8 cellular contexts compared by ENCODE assay signal in genomic region chr7:93921607-93922446, GRCh38. TPM values are rescaled to one million over a fixed set of nuclear protein-coding genes. Genes with fewer than 3 reads are reported as not detected.
DNase-seq lines count a peak whose midpoint lies in the region; ATAC-seq and TF ChIP-seq lines count a peak whose summit lies in the region.

Gene GNG11, plus strand, starts transcription at chr7:93921735. Its CDS starts 403 bp downstream, at chr7:93922138.

- H3K4me3 Mint-ChIP-seq in activated T-cell treated with anti-CD3 and anti-CD28 coated beads, Interleukin-2, amount 50 U/mL, for 72 hours: peak within 1 kb of the TSS; percentile 64 to 77
- H3K4me3 Mint-ChIP-seq in naive thymus-derived CD4-positive, alpha-beta T cell: peak within 1 kb of the TSS; percentile 40 to 76 (median 68)

- H3K36me3 ChIP-seq in naive thymus-derived CD4-positive, alpha-beta T cell (ENCODE audit: control insufficient read depth in 2 of 3, insufficient read depth in 3 of 3, low read length in 3 of 3): no peaks in the 10 kb centered on the region
- H3K36me3 ChIP-seq in thoracic aorta: no peaks in the 10 kb centered on the region

- intact Hi-C loops in naive thymus-derived CD4-positive, alpha-beta T cell (cut with micrococcal nuclease): no loop called here

- TF ChIP-seq CTCF in GM12864 (IDR thresholded peaks at IDR 0.05; ENCODE audit: low read depth, low read length, missing control alignments) (no peak), fibroblast of villous mesenchyme (IDR thresholded peaks at IDR 0.05; ENCODE audit: insufficient read depth, low read depth, low read length) (no peak), thoracic aorta (IDR thresholded peaks at IDR 0.05) (no peak)

- H3K27ac ChIP-seq in naive thymus-derived CD4-positive, alpha-beta T cell (ENCODE audit: low read depth, low read length): no peak within 1 kb of the TSS
- H3K27ac ChIP-seq in thoracic aorta: peak within 1 kb of the TSS; percentile 80 to 91

- CTCF ChIA-PET in naive thymus-derived CD4-positive, alpha-beta T cell (lab: Charles Lee): interaction anchor here (0.7 kb wide), 1 partner anchor 545 kb away, joined by 4 read pairs; no protein-coding TSS in a partner anchor

- H3K9me3 Mint-ChIP-seq in activated T-cell treated with anti-CD3 and anti-CD28 coated beads, Interleukin-2, amount 50 U/mL, for 72 hours: no peaks in the 10 kb centered on the region
- no peaks in the 10 kb centered on the region for H3K9me3 Mint-ChIP-seq in naive thymus-derived CD4-positive, alpha-beta T cell

- H3K4me3 ChIP-seq in GM12864 (ENCODE audit: low read depth, low read length) (peak within 1 kb of the TSS; percentile 53), fibroblast of villous mesenchyme (ENCODE audit: low read depth, low read length) (peak within 1 kb of the TSS; percentile 86), thoracic aorta (peak within 1 kb of the TSS; percentile 84)
- no peak within 1 kb of the TSS for H3K4me3 ChIP-seq in naive thymus-derived CD4-positive, alpha-beta T cell (ENCODE audit: low read length)

- no peaks in the 10 kb centered on the region for H3K36me3 Mint-ChIP-seq in activated T-cell treated with anti-CD3 and anti-CD28 coated beads, Interleukin-2, amount 50 U/mL, for 72 hours (ENCODE audit: insufficient read depth in 2 of 2)
- no peaks in the 10 kb centered on the region for H3K36me3 Mint-ChIP-seq in naive thymus-derived CD4-positive, alpha-beta T cell

- H3K9me3 ChIP-seq in naive thymus-derived CD4-positive, alpha-beta T cell (ENCODE audit: control insufficient read depth in 2 of 3, low read length in 3 of 3): no peaks in the 10 kb centered on the region
- no peaks in the 10 kb centered on the region for H3K9me3 ChIP-seq in thoracic aorta

- ATAC-seq in GM21786 (IDR thresholded peaks at IDR 0.05; ENCODE audit: unreplicated experiment): peak; percentile 90
- peak; percentile 84 to 92 for ATAC-seq in activated T-cell treated with anti-CD3 and anti-CD28 coated beads, Interleukin-2, amount 50 U/mL, for 72 hours (replicated peaks in 1 of 2)
- ATAC-seq in naive thymus-derived CD4-positive, alpha-beta T cell: peak; percentile 37
- peak; percentile 68 for ATAC-seq in thoracic aorta (ENCODE audit: insufficient number of reproducible peaks, low FRiP score, low read depth)

- peaks cover 7 to 11% of the 10 kb centered on the region in 2 donors for H3K27me3 ChIP-seq in naive thymus-derived CD4-positive, alpha-beta T cell (ENCODE audit: control insufficient read depth in 2 of 2, insufficient read depth in 2 of 2, low read length in 2 of 2)
- no peaks in the 10 kb centered on the region for H3K27me3 ChIP-seq in thoracic aorta (replicated peaks; ENCODE audit: insufficient read depth)

- no peaks in the 10 kb centered on the region for H3K4me1 Mint-ChIP-seq in activated T-cell treated with anti-CD3 and anti-CD28 coated beads, Interleukin-2, amount 50 U/mL, for 72 hours (ENCODE audit: low read depth)
- H3K4me1 Mint-ChIP-seq in naive thymus-derived CD4-positive, alpha-beta T cell: peaks cover 0 to 11% (median 5%) of the 10 kb centered on the region in 7 donors

- no peak for DNase-seq in GM12864 (ENCODE audit: low read depth)
- DNase-seq in KG1 (lab: John Stamatoyannopoulos, UW): peak; percentile 56
- DNase-seq in activated T-cell treated with anti-CD3 and anti-CD28 coated beads, Interleukin-2, amount 50 U/mL, for 72 hours: peak; percentile 43 to 50
- peak; percentile 81 for DNase-seq in fibroblast of villous mesenchyme (ENCODE audit: low read depth)
- DNase-seq in naive thymus-derived CD4-positive, alpha-beta T cell: peak in 7 of 9 donors; percentile 1 to 26 (median 7)
- DNase-seq in thoracic aorta (ENCODE audit: low spot score): peak; percentile 14
- no peak for DNase-seq in SKM-1 treated with dmso at 0.1 percent for 144 hours (lab: John Stamatoyannopoulos, UW; ENCODE audit: unreplicated experiment)

- peaks cover 51% of the 10 kb centered on the region for H3K27me3 Mint-ChIP-seq in activated T-cell treated with anti-CD3 and anti-CD28 coated beads, Interleukin-2, amount 50 U/mL, for 72 hours (ENCODE audit: low read depth)
- H3K27me3 Mint-ChIP-seq in naive thymus-derived CD4-positive, alpha-beta T cell: peaks cover 37 to 68% (median 41%) of the 10 kb centered on the region in 5 donors

- H3K27ac Mint-ChIP-seq in activated T-cell treated with anti-CD3 and anti-CD28 coated beads, Interleukin-2, amount 50 U/mL, for 72 hours: no peak within 1 kb of the TSS
- H3K27ac Mint-ChIP-seq in naive thymus-derived CD4-positive, alpha-beta T cell: no peak within 1 kb of the TSS

- no peaks in the 10 kb centered on the region for H3K4me1 ChIP-seq in naive thymus-derived CD4-positive, alpha-beta T cell (ENCODE audit: control insufficient read depth in 2 of 2, insufficient read depth in 2 of 2, low read length in 2 of 2)
- peaks cover 7 to 23% of the 10 kb centered on the region in 2 donors for H3K4me1 ChIP-seq in thoracic aorta (ENCODE audit: control insufficient read depth in 1 of 2, low read depth in 2 of 2)

- POLR2A ChIA-PET in naive thymus-derived CD4-positive, alpha-beta T cell (lab: Charles Lee): no interaction called here

RNA-seq across cellular contexts. Expression of gene GNG11, which starts in this region (rescaled TPM):
- total RNA-seq in activated T-cell treated with anti-CD3 and anti-CD28 coated beads, Interleukin-2, amount 50 U/mL, for 72 hours: not detected
- total RNA-seq in fibroblast of villous mesenchyme: 67.4 and 83.1 TPM in 2 replicates
- under 1 TPM in 1 of 5 experiments, not detected in 4; 0.96 TPM for total RNA-seq in naive thymus-derived CD4-positive, alpha-beta T cell
- not detected for polyA plus RNA-seq in naive thymus-derived CD4-positive, alpha-beta T cell
- 10 to 100 TPM; 11.1 to 12.2 TPM for total RNA-seq in thoracic aorta

Comparison
In these comparisons a context has a peak if more than half of its experiments do, and no peak if none do; other contexts are left out.
1. RNA of gene GNG11 (total RNA-seq): 67.4 to 83.1 TPM in fibroblast of villous mesenchyme and 11.1 to 12.2 TPM in thoracic aorta; 0.96 TPM in naive thymus-derived CD4-positive, alpha-beta T cell and not detected in activated T-cell treated with anti-CD3 and anti-CD28 coated beads, Interleukin-2, amount 50 U/mL, for 72 hours; every median in the first group is over 4 times any median in the second.
2. Peak in DNase-seq and ATAC-seq in activated T-cell treated with anti-CD3 and anti-CD28 coated beads, Interleukin-2, amount 50 U/mL, for 72 hours; RNA of the gene not detected or under 1 TPM.
3. Peak in DNase-seq and ATAC-seq in naive thymus-derived CD4-positive, alpha-beta T cell; RNA of the gene not detected or under 1 TPM.
4. DNase-seq: peak in KG1 (single experiment), fibroblast of villous mesenchyme (single experiment) and thoracic aorta (single experiment); none in GM12864 (single experiment) and SKM-1 treated with dmso at 0.1 percent for 144 hours (single experiment).
5. ATAC-seq: peak in every context shown above with its lines; median percentile 90 in GM21786; 88 in activated T-cell treated with anti-CD3 and anti-CD28 coated beads, Interleukin-2, amount 50 U/mL, for 72 hours; 68 in thoracic aorta; 37 in naive thymus-derived CD4-positive, alpha-beta T cell.